Comparison of ENCODE assay signal across 8 cellular contexts in genomic region chr2:26970928-26971627, GRCh38. TPM values are rescaled to one million over a fixed set of nuclear protein-coding genes. Genes with fewer than 3 reads are reported as not detected.
A peak's percentile ranks its signal among the peaks of the same experiment; 100 is the strongest.
DNase-seq lines count a peak whose midpoint lies in the region; ATAC-seq and TF ChIP-seq lines count a peak whose summit lies in the region.

No MANE protein-coding gene starts in this region.

- POLR2A ChIA-PET in activated CD8-positive, alpha-beta T cell treated with anti-CD3 and anti-CD28 coated beads for 36 hours (lab: Charles Lee) = interaction anchor here (0.6 to 0.9 kb wide), 2 partner anchors 19 to 98 kb away, joined by 3 read pairs; no protein-coding TSS in a partner anchor

- H3K4me3 Mint-ChIP-seq in CD14-positive monocyte = peak overlapping the region; percentile 84 to 99
- H3K4me3 Mint-ChIP-seq in activated CD8-positive, alpha-beta T cell treated with anti-CD3 and anti-CD28 coated beads for 36 hours = peak overlapping the region; percentile 74

- intact Hi-C loops in CD14-positive monocyte (cut with micrococcal nuclease) = no loop called here
- intact Hi-C loops in activated CD8-positive, alpha-beta T cell treated with anti-CD3 and anti-CD28 coated beads for 36 hours (cut with micrococcal nuclease) = no loop called here
- intact Hi-C loops in ovary (cut with DNase I) = loop anchor here in 2 of 4 donors (10.0 kb wide), 1 partner anchor 114 kb away; the partner anchor contains the start of gene KHK (in 2 of the 2)

- no peak overlapping the region for H3K27ac ChIP-seq in foreskin keratinocyte
- peak overlapping the region; percentile 53 to 89 for H3K27ac ChIP-seq in ovary

- CTCF ChIA-PET in activated CD8-positive, alpha-beta T cell treated with anti-CD3 and anti-CD28 coated beads for 36 hours (lab: Charles Lee) = interaction anchor here (1.0 to 3.0 kb wide), 3 partner anchors 9 to 46 kb away, joined by 4 to 18 read pairs (median 5); no protein-coding TSS in a partner anchor

- H3K27me3 ChIP-seq in foreskin keratinocyte = peaks cover 15% of the 10 kb centered on the region
- no peaks in the 10 kb centered on the region for H3K27me3 ChIP-seq in ovary

- no peak for TF ChIP-seq POLR2A in ovary (IDR thresholded peaks at IDR 0.05)

- peak; percentile 18 for ATAC-seq in HG02885 (IDR thresholded peaks at IDR 0.05; ENCODE audit: poor library complexity, unreplicated experiment)
- ATAC-seq in activated CD8-positive, alpha-beta T cell treated with anti-CD3 and anti-CD28 coated beads for 36 hours = peak; percentile 6
- ATAC-seq in foreskin keratinocyte = peak; percentile 8

- H3K4me1 ChIP-seq in foreskin keratinocyte (peaks cover 9% of the 10 kb centered on the region), ovary (ENCODE audit: insufficient read depth) (peaks cover 4% of the 10 kb centered on the region)

- peaks cover 9 to 34% (median 32%) of the 10 kb centered on the region in 3 donors for H3K27me3 Mint-ChIP-seq in CD14-positive monocyte (ENCODE audit: low read depth in 3 of 3)
- H3K27me3 Mint-ChIP-seq in activated CD8-positive, alpha-beta T cell treated with anti-CD3 and anti-CD28 coated beads for 36 hours = peaks cover 16% of the 10 kb centered on the region

- no peaks in the 10 kb centered on the region for H3K9me3 ChIP-seq in ovary

- 2 to 6% (median 3%) methylated on average over 22 to 34 of the region's 34 CpGs for WGBS in ovary, 3 donors

- no peak for DNase-seq in CD14-positive monocyte (ENCODE audit: low spot score)
- DNase-seq in activated CD8-positive, alpha-beta T cell treated with anti-CD3 and anti-CD28 coated beads for 36 hours = no peak
- peak; percentile 14 to 37 for DNase-seq in foreskin keratinocyte
- DNase-seq in ovary = peak; percentile 46 to 58 (median 49)
- DNase-seq in SKM-1 (lab: John Stamatoyannopoulos, UW; ENCODE audit: unreplicated experiment) = no peak
- no peak for DNase-seq in NCI-H1048 (lab: John Stamatoyannopoulos, UW)
- DNase-seq in stimulated activated CD4-positive, alpha-beta T cell treated with anti-CD3 and anti-CD28 coated beads, Interleukin-4, amount 100 ng/mL, for 4 hours = no peak

- H3K9me3 Mint-ChIP-seq in CD14-positive monocyte = peaks cover 0 to 2% (median 0%) of the 10 kb centered on the region in 7 donors
- H3K9me3 Mint-ChIP-seq in activated CD8-positive, alpha-beta T cell treated with anti-CD3 and anti-CD28 coated beads for 36 hours = no peaks in the 10 kb centered on the region

- peak overlapping the region; percentile 78 to 90 (median 84) for H3K27ac Mint-ChIP-seq in CD14-positive monocyte
- no peak overlapping the region for H3K27ac Mint-ChIP-seq in activated CD8-positive, alpha-beta T cell treated with anti-CD3 and anti-CD28 coated beads for 36 hours

- no peaks in the 10 kb centered on the region for H3K36me3 ChIP-seq in ovary

- H3K36me3 Mint-ChIP-seq in CD14-positive monocyte = no peaks in the 10 kb centered on the region
- H3K36me3 Mint-ChIP-seq in activated CD8-positive, alpha-beta T cell treated with anti-CD3 and anti-CD28 coated beads for 36 hours (ENCODE audit: low read depth) = no peaks in the 10 kb centered on the region

- TF ChIP-seq CTCF in CD14-positive monocyte (IDR thresholded peaks at IDR 0.05) = no peak
- TF ChIP-seq CTCF in activated CD8-positive, alpha-beta T cell treated with anti-CD3 and anti-CD28 coated beads for 36 hours (IDR thresholded peaks at IDR 0.05) = no peak
- TF ChIP-seq CTCF in foreskin keratinocyte (conservative IDR thresholded peaks at IDR 0.05) = no peak
- no peak for TF ChIP-seq CTCF in ovary (IDR thresholded peaks at IDR 0.05)

- H3K4me3 ChIP-seq in ovary = peak overlapping the region; percentile 76

- no peak for TF ChIP-seq EP300 in ovary (IDR thresholded peaks at IDR 0.05)

- H3K4me1 Mint-ChIP-seq in CD14-positive monocyte = peaks cover 23% of the 10 kb centered on the region
- H3K4me1 Mint-ChIP-seq in activated CD8-positive, alpha-beta T cell treated with anti-CD3 and anti-CD28 coated beads for 36 hours (ENCODE audit: low read depth) = peaks cover 16% of the 10 kb centered on the region

RNA-seq across cellular contexts. Expression of gene MAPRE3, which starts 0.6 kb away (rescaled TPM):
- 1 to 10 TPM; 2.4 to 3.5 TPM for polyA plus RNA-seq in CD14-positive monocyte
- 1 to 10 TPM; 1.6 to 1.7 TPM for total RNA-seq in activated CD8-positive, alpha-beta T cell treated with anti-CD3 and anti-CD28 coated beads for 36 hours
- 6.8 and 7.7 TPM in 2 replicates for total RNA-seq in foreskin keratinocyte
- polyA plus RNA-seq in foreskin keratinocyte = 8.9 and 11.0 TPM in 2 replicates
- 10 to 100 TPM; 23.8 to 51.8 (median 34.0) TPM for total RNA-seq in ovary
- 10 to 100 TPM; 34.3 to 45.4 TPM for polyA plus RNA-seq in ovary

Comparison
In these comparisons a context has a peak if more than half of its experiments do, and no peak if none do; other contexts are left out.
1. DNase-seq: peak in foreskin keratinocyte (2 of 2) and ovary (5 of 5); none in CD14-positive monocyte (single experiment), activated CD8-positive, alpha-beta T cell treated with anti-CD3 and anti-CD28 coated beads for 36 hours (single experiment), SKM-1 (single experiment), NCI-H1048 (single experiment) and stimulated activated CD4-positive, alpha-beta T cell treated with anti-CD3 and anti-CD28 coated beads, Interleukin-4, amount 100 ng/mL, for 4 hours (0 of 2).
2. Peak in every context shown above with its lines, with median percentiles within 50 percentile points of each other: ATAC-seq.